Comparison of ENCODE assay signal across 9 cellular contexts in the genomic region with DNA sequence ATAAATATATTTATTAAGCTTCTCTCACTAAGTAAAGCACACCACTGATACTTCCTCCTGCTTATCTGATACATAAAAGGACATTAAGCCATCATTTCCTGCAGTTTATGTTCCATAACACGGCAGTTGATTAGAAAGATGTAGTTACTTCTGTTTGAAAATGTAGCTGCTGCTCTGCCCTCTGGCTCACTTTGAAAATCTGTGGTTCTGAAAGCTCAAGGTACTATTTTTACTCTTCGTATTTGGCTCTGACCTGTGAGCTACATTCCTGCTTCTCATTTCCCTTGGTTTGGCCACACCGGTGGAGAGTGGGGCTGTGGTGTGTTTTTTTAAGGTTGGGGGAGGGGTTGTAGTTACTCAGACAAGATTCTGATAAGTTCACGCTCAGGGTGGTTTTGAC. TPM values are rescaled to one million over a fixed set of nuclear protein-coding genes. Genes with fewer than 3 reads are reported as not detected.
A peak's percentile ranks its signal among the peaks of the same experiment; 100 is the strongest.
DNase-seq lines count a peak whose midpoint lies in the region; ATAC-seq, FAIRE-seq and TF ChIP-seq lines count a peak whose summit lies in the region.
"Had no signal": no experiment of that assay in that cellular context is flagged by ENCODE, and none has a peak within 500 bp of the region (broad histone marks: within the 10 kb centered on the region; RNA-seq: fewer than 3 reads in every experiment).

No MANE protein-coding gene starts in this region.

- H3K9me2 ChIP-seq in GM23248 (ENCODE audit: insufficient read depth) = no peaks in the 10 kb centered on the region

- in situ Hi-C loops in GM23248 (cut with MboI) = no loop called here

- no peaks in the 10 kb centered on the region for H3K79me2 ChIP-seq in GM23248 (ENCODE audit: insufficient read depth)

- peak overlapping the region; percentile 14 for H3K27ac Mint-ChIP-seq in mesothelial cell of epicardium

- FAIRE-seq in RCC 7860 (lab: Jason Lieb, UNC) = no peak

- peaks cover 10% of the 10 kb centered on the region for H3K4me1 Mint-ChIP-seq in mesothelial cell of epicardium

- H3F3A ChIP-seq in GM23248 (ENCODE audit: insufficient read depth) = peaks cover 4% of the 10 kb centered on the region; the same call in 1 of the 2 replicates

- no peaks in the 10 kb centered on the region for H3K27me3 Mint-ChIP-seq in mesothelial cell of epicardium (ENCODE audit: low read depth)

- DNase-seq in GM23248 = no peak
- DNase-seq in NAMALWA (ENCODE audit: low spot score) = peak; percentile 5
- no peak for DNase-seq in mesothelial cell of epicardium (ENCODE audit: low spot score in 2 of 2, unreplicated experiment in 2 of 2)
- no peak for DNase-seq in HuH-7.5 (ENCODE audit: low spot score)
- no peak for DNase-seq in foreskin melanocyte
- DNase-seq in amygdala (lab: John Stamatoyannopoulos, UW) = no peak
- no peak for DNase-seq in RCC 7860 (ENCODE audit: low spot score)

- no peak overlapping the region for H3K4me3 ChIP-seq in GM23248
- H3K4me3 ChIP-seq: SK-N-MC had no signal

- no peaks in the 10 kb centered on the region for H3K36me3 ChIP-seq in GM23248 (ENCODE audit: low read depth)

- no peak overlapping the region for H3K4me3 Mint-ChIP-seq in mesothelial cell of epicardium

- no peaks in the 10 kb centered on the region for H3K36me3 Mint-ChIP-seq in mesothelial cell of epicardium

- peak; percentile 95 for ATAC-seq in GM18870 (IDR thresholded peaks at IDR 0.05; ENCODE audit: unreplicated experiment)

- no peak overlapping the region for H3K27ac ChIP-seq in GM23248
- H3K27ac ChIP-seq: SK-N-MC had no signal

- H3K9me3 ChIP-seq in GM23248 (ENCODE audit: low read depth) = no peaks in the 10 kb centered on the region

- peaks cover 21% of the 10 kb centered on the region for H3K4me1 ChIP-seq in GM23248 (ENCODE audit: insufficient read depth)

- H3K9me3 Mint-ChIP-seq in mesothelial cell of epicardium = no peaks in the 10 kb centered on the region

- no peaks in the 10 kb centered on the region for H3K27me3 ChIP-seq in GM23248 (replicated peaks; ENCODE audit: insufficient read depth)

- H3K4me2 ChIP-seq in GM23248 (ENCODE audit: unreplicated experiment) = no peak overlapping the region

- peak overlapping the region; percentile 78 for H2AFZ ChIP-seq in GM23248

- H4K20me1 ChIP-seq in GM23248 (ENCODE audit: insufficient read depth) = no peaks in the 10 kb centered on the region

- 37 to 38% methylated on average over 4 of the region's 4 CpGs for WGBS in GM23248 (ENCODE audit: low coverage in 1 of 2, low lambda C conversion rate in 2 of 2, missing lambda C conversion rate in 2 of 2), 2 experiments

- H3K9ac ChIP-seq in GM23248 = no peak overlapping the region

- TF ChIP-seq CTCF in mesothelial cell of epicardium (IDR thresholded peaks at IDR 0.05; ENCODE audit: unreplicated experiment) = no peak

RNA-seq across cellular contexts. Expression of gene TTN, which starts 12.8 kb away (rescaled TPM):
- total RNA-seq in GM23248 (2014; rRNA removed; shearing (Covaris generic)) = not detected in 2 replicates
- 0.13 and 0.39 TPM in 2 replicates for polyA plus RNA-seq in GM23248 (2016; fragmentation: Nextera tagmentation; extraction: Ambion mirVana)
- 0.84 to 1.2 TPM (median 1.0 TPM) in 3 replicates for total RNA-seq in mesothelial cell of epicardium
